In the genomic region with DNA sequence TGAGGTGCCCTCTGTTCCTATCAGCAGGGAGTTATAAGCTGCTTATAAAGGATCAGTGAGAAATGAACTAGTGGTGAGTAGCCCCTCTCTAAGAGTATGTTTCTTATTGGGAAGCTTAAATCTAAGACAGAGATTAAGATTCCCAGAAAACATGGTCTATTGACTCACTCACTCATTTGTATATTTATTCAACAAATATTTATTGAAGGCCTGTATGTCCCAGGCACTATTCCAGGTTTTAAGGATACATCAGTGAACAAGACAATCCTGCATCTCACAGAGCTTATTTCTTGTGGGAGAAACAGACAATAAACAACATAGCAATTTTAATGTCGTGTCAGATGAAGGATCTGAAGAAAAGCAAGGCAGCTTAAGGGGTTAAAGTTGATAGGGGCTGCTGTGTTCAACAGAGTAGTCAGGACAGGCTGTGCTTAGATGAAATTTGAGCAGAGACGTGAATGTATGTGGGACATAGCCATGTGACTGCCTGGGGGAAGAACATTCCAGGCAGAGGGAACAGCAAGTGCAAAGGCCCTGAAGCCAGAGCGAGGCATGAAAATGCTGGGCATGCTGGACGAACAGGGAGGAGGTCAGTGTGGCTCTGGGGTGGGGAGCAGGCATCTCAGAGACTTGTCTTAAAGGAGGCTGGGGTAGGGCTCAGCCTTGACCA, we compare ENCODE assay signal across 13 cellular contexts. TPM values are rescaled to one million over a fixed set of nuclear protein-coding genes. Genes with fewer than 3 reads are reported as not detected.
DNase-seq lines count a peak whose midpoint lies in the region; ATAC-seq, FAIRE-seq and TF ChIP-seq lines count a peak whose summit lies in the region.
"Had no signal": no experiment of that assay in that cellular context is flagged by ENCODE, and none has a peak within 500 bp of the region (broad histone marks: within the 10 kb centered on the region; RNA-seq: fewer than 3 reads in every experiment).

No MANE protein-coding gene starts in this region.

- intact Hi-C loops in natural killer cell (cut with micrococcal nuclease), result no loop called here

- peaks cover 11 to 12% of the 10 kb centered on the region in 2 donors for H3K4me1 Mint-ChIP-seq in natural killer cell treated with Interleukin-12 subunit alpha and Interleukin-12 subunit beta and Interleukin-15 and Interleukin-18, amount 100 ng/mL, for 72 hours (ENCODE audit: low read depth in 2 of 2)
- peaks cover 15 to 18% of the 10 kb centered on the region in 2 donors for H3K4me1 Mint-ChIP-seq in natural killer cell
- peaks cover 22% of the 10 kb centered on the region for H3K4me1 Mint-ChIP-seq in activated T-helper 17 cell treated with anti-CD3 and anti-CD28 coated beads, Interleukin-2, amount 50 U/mL, for 72 hours

- no peaks in the 10 kb centered on the region for H3K9me3 Mint-ChIP-seq in natural killer cell treated with Interleukin-12 subunit alpha and Interleukin-12 subunit beta and Interleukin-15 and Interleukin-18, amount 100 ng/mL, for 72 hours
- no peaks in the 10 kb centered on the region for H3K9me3 Mint-ChIP-seq in natural killer cell
- H3K9me3 Mint-ChIP-seq in activated T-helper 17 cell treated with anti-CD3 and anti-CD28 coated beads, Interleukin-2, amount 50 U/mL, for 72 hours, result no peaks in the 10 kb centered on the region

- no peak for TF ChIP-seq CTCF in natural killer cell (IDR thresholded peaks at IDR 0.05)

- H3K27me3 Mint-ChIP-seq in natural killer cell treated with Interleukin-12 subunit alpha and Interleukin-12 subunit beta and Interleukin-15 and Interleukin-18, amount 100 ng/mL, for 72 hours, result no peaks in the 10 kb centered on the region
- H3K27me3 Mint-ChIP-seq in natural killer cell (ENCODE audit: low read depth in 2 of 2), result no peaks in the 10 kb centered on the region
- H3K27me3 Mint-ChIP-seq in activated T-helper 17 cell treated with anti-CD3 and anti-CD28 coated beads, Interleukin-2, amount 50 U/mL, for 72 hours, result no peaks in the 10 kb centered on the region

- no peaks in the 10 kb centered on the region for H3K36me3 Mint-ChIP-seq in natural killer cell treated with Interleukin-12 subunit alpha and Interleukin-12 subunit beta and Interleukin-15 and Interleukin-18, amount 100 ng/mL, for 72 hours
- H3K36me3 Mint-ChIP-seq in natural killer cell, result no peaks in the 10 kb centered on the region
- no peaks in the 10 kb centered on the region for H3K36me3 Mint-ChIP-seq in activated T-helper 17 cell treated with anti-CD3 and anti-CD28 coated beads, Interleukin-2, amount 50 U/mL, for 72 hours (ENCODE audit: low read depth)

- no peak overlapping the region for H3K4me3 Mint-ChIP-seq in natural killer cell treated with Interleukin-12 subunit alpha and Interleukin-12 subunit beta and Interleukin-15 and Interleukin-18, amount 100 ng/mL, for 72 hours
- H3K4me3 Mint-ChIP-seq in natural killer cell, result no peak overlapping the region
- H3K4me3 Mint-ChIP-seq in activated T-helper 17 cell treated with anti-CD3 and anti-CD28 coated beads, Interleukin-2, amount 50 U/mL, for 72 hours, result peak overlapping the region; percentile 82

- no peak for DNase-seq in natural killer cell treated with Interleukin-12 subunit alpha and Interleukin-12 subunit beta and Interleukin-15 and Interleukin-18, amount 100 ng/mL, for 72 hours (ENCODE audit: low spot score)
- DNase-seq in natural killer cell (no peak), urothelium cell line (ENCODE audit: low spot score) (no peak), HuH-7 (ENCODE audit: low spot score) (no peak)
- DNase-seq: AML-193; effector CD4-positive, alpha-beta T cell; psoas muscle; SK-N-SH had no signal

- peak overlapping the region; percentile 68 to 79 for H3K27ac Mint-ChIP-seq in natural killer cell treated with Interleukin-12 subunit alpha and Interleukin-12 subunit beta and Interleukin-15 and Interleukin-18, amount 100 ng/mL, for 72 hours
- H3K27ac Mint-ChIP-seq in natural killer cell, result peak overlapping the region in 1 of 2 donors; percentile 68
- H3K27ac Mint-ChIP-seq in activated T-helper 17 cell treated with anti-CD3 and anti-CD28 coated beads, Interleukin-2, amount 50 U/mL, for 72 hours, result peak overlapping the region; percentile 20

- no peak for ATAC-seq in natural killer cell treated with Interleukin-12 subunit alpha and Interleukin-12 subunit beta and Interleukin-15 and Interleukin-18, amount 100 ng/mL, for 72 hours
- ATAC-seq in natural killer cell (no peak), HG03378 (IDR thresholded peaks at IDR 0.05; ENCODE audit: unreplicated experiment) (no peak), HG03520 (IDR thresholded peaks at IDR 0.05; ENCODE audit: unreplicated experiment) (no peak)
- no peak for ATAC-seq in activated T-helper 17 cell treated with anti-CD3 and anti-CD28 coated beads, Interleukin-2, amount 50 U/mL, for 72 hours (replicated peaks)
- ATAC-seq: psoas muscle had no signal

- FAIRE-seq in islet of Langerhans (lab: Jason Lieb, UNC) (peak; percentile 73), urothelium cell line (lab: Jason Lieb, UNC) (peak; percentile 55)

RNA-seq across cellular contexts. Expression of a gene that starts 14.8 kb away (rescaled TPM):
- total RNA-seq in natural killer cell treated with Interleukin-12 subunit alpha and Interleukin-12 subunit beta and Interleukin-15 and Interleukin-18, amount 100 ng/mL, for 72 hours, result 100 to 1,000 TPM; 299 to 305 TPM
- total RNA-seq in natural killer cell, result 100 to 1,000 TPM; 280 to 347 (median 340) TPM
- 100 to 1,000 TPM; 300 to 503 TPM for total RNA-seq in activated T-helper 17 cell treated with anti-CD3 and anti-CD28 coated beads, Interleukin-2, amount 50 U/mL, for 72 hours

RNA-seq across cellular contexts. Expression of a gene that starts 31.6 kb away (rescaled TPM):
- total RNA-seq in natural killer cell treated with Interleukin-12 subunit alpha and Interleukin-12 subunit beta and Interleukin-15 and Interleukin-18, amount 100 ng/mL, for 72 hours, result 1 to 10 TPM; 3.3 to 3.7 TPM
- total RNA-seq in natural killer cell, result 10 to 100 TPM in 1 of 3 donors, under 1 TPM in 2; 0.52 to 36.6 (median 0.91) TPM
- 10 to 100 TPM; 12.8 to 32.8 TPM for total RNA-seq in activated T-helper 17 cell treated with anti-CD3 and anti-CD28 coated beads, Interleukin-2, amount 50 U/mL, for 72 hours
- total RNA-seq: lung microvascular endothelial cell had no signal
